21 cellular contexts compared by ENCODE assay signal in the genomic region with DNA sequence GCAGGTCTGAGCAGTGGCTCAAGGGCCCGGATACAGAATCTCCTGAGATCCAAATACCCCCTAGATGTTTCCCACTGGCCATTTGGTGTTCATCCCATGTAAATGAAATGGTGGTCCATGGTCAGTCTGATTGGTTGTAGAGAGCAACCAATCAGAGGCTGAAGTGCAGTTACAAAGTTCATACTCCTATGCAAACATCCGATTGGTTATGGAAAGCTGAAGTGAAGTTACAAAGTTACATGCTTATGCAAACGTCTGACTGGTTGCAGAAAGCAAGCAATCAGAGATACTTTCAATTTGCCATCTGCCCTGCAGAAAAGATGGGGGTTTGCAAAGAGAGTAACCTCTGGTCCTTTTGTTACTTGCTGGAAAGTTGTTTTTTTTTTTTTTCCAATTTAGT.
"Had no signal": no experiment of that assay in that cellular context is flagged by ENCODE, and none has a peak within 500 bp of the region (broad histone marks: within the 10 kb centered on the region; RNA-seq: fewer than 3 reads in every experiment).

No MANE protein-coding gene starts in this region.

- H3K4me1 ChIP-seq: colonic mucosa, esophagus squamous epithelium, lower lobe of right lung, parathyroid adenoma, prostate gland had no signal

- H3K27ac ChIP-seq: colonic mucosa, esophagus squamous epithelium, lower lobe of right lung, parathyroid adenoma, prostate gland, skin epidermis, stomach, thoracic aorta, transverse colon had no signal

- H3K79me2 ChIP-seq: parathyroid adenoma had no signal

- H3K9me3 ChIP-seq: colonic mucosa, esophagus squamous epithelium, lower lobe of right lung, prostate gland, stomach, thoracic aorta, transverse colon had no signal

- H3K36me3 ChIP-seq: colonic mucosa, esophagus squamous epithelium, lower lobe of right lung, prostate gland, stomach, thoracic aorta, transverse colon had no signal

- H3K9ac ChIP-seq: parathyroid adenoma had no signal

- FAIRE-seq: islet of Langerhans had no signal

- H3K4me3 ChIP-seq: colonic mucosa, esophagus squamous epithelium, lower lobe of right lung, prostate gland, skin epidermis, stomach, thoracic aorta, transverse colon had no signal

- DNase-seq: colonic mucosa; dermis blood vessel endothelial cell; esophagus squamous epithelium; foreskin melanocyte; head of caudate nucleus; hippocampal formation; kidney glomerular epithelial cell; lower lobe of right lung; naive B cell; nephron progenitor cell; stimulated activated CD4-positive, alpha-beta T cell treated with anti-CD3 and anti-CD28 coated beads, Interleukin-12 subunit alpha, Interleukin-12 subunit beta, amount 100 ng/mL, for 4 hours; stimulated activated naive CD4-positive, alpha-beta T cell; stomach; substantia nigra; transverse colon had no signal

- H3K27me3 ChIP-seq: colonic mucosa, esophagus squamous epithelium, stomach, transverse colon had no signal

- ATAC-seq: lower lobe of right lung, sciatic nerve had no signal
